In genomic region chr19:42075616-42076374, GRCh38 we compare ENCODE assay signal across 1 cellular context.
A peak's percentile ranks its signal among the peaks of the same experiment; 100 is the strongest.
TF ChIP-seq lines count a peak whose summit lies in the region.

TSS of gene ZNF574 (plus strand) at chr19:42076166. CDS start at chr19:42078607, 2,441 bp downstream.

TF ChIP-seq in K562, 482 proteins besides CTCF, POLR2A, EP300 and RAD21 (continued from another document):
- no peak for TF ChIP-seq CLOCK (CRISPR knock-in tag; IDR thresholded peaks at IDR 0.05; ENCODE audit: borderline replicate concordance)
- peak in 1 of 2 experiments; percentile 52 for TF ChIP-seq E2F6 (IDR thresholded peaks at IDR 0.05; ENCODE audit: borderline replicate concordance in 1 of 2, extremely low read depth in 1 of 2, insufficient read depth in 1 of 2, insufficient read length in 1 of 2, low read depth in 1 of 2, low read length in 1 of 2, poor library complexity in 1 of 2, severe bottlenecking in 1 of 2)
- TF ChIP-seq SRSF9 (IDR thresholded peaks at IDR 0.05; ENCODE audit: borderline replicate concordance, low read depth, low read length) = no peak
- TF ChIP-seq CEBPZ (IDR thresholded peaks at IDR 0.05; ENCODE audit: borderline replicate concordance, low read depth, low read length) = peak; percentile 93
- TF ChIP-seq ZNF407 (IDR thresholded peaks at IDR 0.05; ENCODE audit: low read depth) = no peak
- TF ChIP-seq ZFX (CRISPR knock-in tag; IDR thresholded peaks at IDR 0.05) = peak; percentile 75
- TF ChIP-seq HCFC1 (IDR thresholded peaks at IDR 0.05; ENCODE audit: low read depth, low read length) = no peak
- peak; percentile 64 for TF ChIP-seq ATF3 (IDR thresholded peaks at IDR 0.05)
- TF ChIP-seq ATF3 (CRISPR knock-in tag; conservative IDR thresholded peaks at IDR 0.05) = no peak
- TF ChIP-seq ZNF24 (IDR thresholded peaks at IDR 0.05) = no peak
- no peak for TF ChIP-seq ZNF431 (CRISPR knock-in tag; IDR thresholded peaks at IDR 0.05)
- TF ChIP-seq ZC3H4 (CRISPR knock-in tag; IDR thresholded peaks at IDR 0.05; ENCODE audit: borderline replicate concordance) = no peak
- TF ChIP-seq TARDBP (IDR thresholded peaks at IDR 0.05) = no peak
- no peak for TF ChIP-seq ZBTB40 (IDR thresholded peaks at IDR 0.05)
- TF ChIP-seq ZBTB40 (CRISPR knock-in tag; IDR thresholded peaks at IDR 0.05) = no peak
- no peak for TF ChIP-seq ETV5 (CRISPR knock-in tag; IDR thresholded peaks at IDR 0.05; ENCODE audit: low read depth)
- TF ChIP-seq NCOA6 (IDR thresholded peaks at IDR 0.05) = peak; percentile 46; the same call in 1 of the 2 replicates
- 0 out of 2 replicates have a peak, but pooled peaks have one; percentile 4 for TF ChIP-seq ZNF512 (tag; IDR thresholded peaks at IDR 0.05)
- TF ChIP-seq ZNF133 (CRISPR knock-in tag; IDR thresholded peaks at IDR 0.05) = no peak
- TF ChIP-seq ZNF699 (CRISPR knock-in tag; IDR thresholded peaks at IDR 0.05; ENCODE audit: insufficient replicate concordance) = no peak
